ENCODE assay signal across 11 cellular contexts in genomic region chrX:2701600-2701999, GRCh38. TPM values are rescaled to one million over a fixed set of nuclear protein-coding genes. Genes with fewer than 3 reads are reported as not detected.
DNase-seq lines count a peak whose midpoint lies in the region; ATAC-seq and TF ChIP-seq lines count a peak whose summit lies in the region.
"Had no signal": no experiment of that assay in that cellular context is flagged by ENCODE, and none has a peak within 500 bp of the region (broad histone marks: within the 10 kb centered on the region; RNA-seq: fewer than 3 reads in every experiment).

No MANE protein-coding gene starts in this region.

- H3K27ac ChIP-seq in thyroid gland, result no peak overlapping the region

- intact Hi-C loops in activated T-helper 2 cell treated with anti-CD3 and anti-CD28 coated beads, Interferon-gamma antibody, Interleukin-2, Interleukin-4, amounts not matched to agents 10 μg/mL and 5 μg/mL and 100 μg/mL, durations not matched to agents 14 hours and 24 hours and 36 hours (cut with micrococcal nuclease), result no loop called here
- intact Hi-C loops in thyroid gland (cut with DNase I), result no loop called here

- no peak for TF ChIP-seq POLR2A in thyroid gland (IDR thresholded peaks at IDR 0.05)

- DNase-seq in activated T-helper 2 cell treated with anti-CD3 and anti-CD28 coated beads, Interferon-gamma antibody, Interleukin-2, Interleukin-4, amounts not matched to agents 10 μg/mL and 5 μg/mL and 100 μg/mL, durations not matched to agents 14 hours and 24 hours and 36 hours (ENCODE audit: low spot score), result no peak
- no peak for DNase-seq in osteocyte (ENCODE audit: extremely low spot score, unreplicated experiment)
- DNase-seq in NCI-H1436 treated with DMSO at 0.1 percent for 48 hours (lab: John Stamatoyannopoulos, UW), result no peak
- no peak for DNase-seq in islet precursor cell
- no peak for DNase-seq in thyroid gland

- WGBS in thyroid gland, 2 donors, result 85% methylated on average over 6 of the region's 6 CpGs

- H3K27me3 Mint-ChIP-seq in activated T-helper 2 cell treated with anti-CD3 and anti-CD28 coated beads, Interferon-gamma antibody, Interleukin-2, Interleukin-4, amounts not matched to agents 10 μg/mL and 5 μg/mL and 100 μg/mL, durations not matched to agents 14 hours and 24 hours and 36 hours (ENCODE audit: low read depth), result no peaks in the 10 kb centered on the region
- H3K27me3 Mint-ChIP-seq in osteocyte (ENCODE audit: unreplicated experiment), result no peaks in the 10 kb centered on the region
- H3K27me3 Mint-ChIP-seq: dendritic cell treated with granulocyte-macrophage colony-stimulating factor and Interleukin-4, amounts not matched to agents 40 ng/mL and 50 ng/mL, for 4 days had no signal

- H3K9me3 ChIP-seq in thyroid gland, result no peaks in the 10 kb centered on the region
- H3K9me3 ChIP-seq: prostate gland had no signal

- ATAC-seq in GM18511 (IDR thresholded peaks at IDR 0.05; ENCODE audit: unreplicated experiment), result peak; percentile 43
- ATAC-seq in HG03060 (IDR thresholded peaks at IDR 0.05; ENCODE audit: low read depth, unreplicated experiment), result peak; percentile 30
- ATAC-seq in HG02642 (IDR thresholded peaks at IDR 0.05; ENCODE audit: poor library complexity, unreplicated experiment), result no peak

- peaks cover 82% of the 10 kb centered on the region for H3K4me1 Mint-ChIP-seq in activated T-helper 2 cell treated with anti-CD3 and anti-CD28 coated beads, Interferon-gamma antibody, Interleukin-2, Interleukin-4, amounts not matched to agents 10 μg/mL and 5 μg/mL and 100 μg/mL, durations not matched to agents 14 hours and 24 hours and 36 hours (ENCODE audit: low read depth)
- H3K4me1 Mint-ChIP-seq in osteocyte (ENCODE audit: unreplicated experiment), result peaks cover 67% of the 10 kb centered on the region

- H3K36me3 Mint-ChIP-seq in activated T-helper 2 cell treated with anti-CD3 and anti-CD28 coated beads, Interferon-gamma antibody, Interleukin-2, Interleukin-4, amounts not matched to agents 10 μg/mL and 5 μg/mL and 100 μg/mL, durations not matched to agents 14 hours and 24 hours and 36 hours (ENCODE audit: low read depth), result peaks cover 86% of the 10 kb centered on the region
- H3K36me3 Mint-ChIP-seq in osteocyte (ENCODE audit: unreplicated experiment), result peaks cover 13% of the 10 kb centered on the region

- no peak for TF ChIP-seq CTCF in osteocyte (IDR thresholded peaks at IDR 0.05)
- TF ChIP-seq CTCF in thyroid gland (IDR thresholded peaks at IDR 0.05), result no peak

- H3K4me3 ChIP-seq in thyroid gland (replicated peaks in 1 of 3), result no peak overlapping the region
- H3K4me3 ChIP-seq: prostate gland had no signal

- H3K27me3 ChIP-seq in thyroid gland, result no peaks in the 10 kb centered on the region

- H3K4me1 ChIP-seq in thyroid gland, result peaks cover 0 to 37% of the 10 kb centered on the region in 2 donors

- H3K36me3 ChIP-seq in thyroid gland, result no peaks in the 10 kb centered on the region
- H3K36me3 ChIP-seq: prostate gland had no signal

- peak overlapping the region; percentile 69 for H3K27ac Mint-ChIP-seq in activated T-helper 2 cell treated with anti-CD3 and anti-CD28 coated beads, Interferon-gamma antibody, Interleukin-2, Interleukin-4, amounts not matched to agents 10 μg/mL and 5 μg/mL and 100 μg/mL, durations not matched to agents 14 hours and 24 hours and 36 hours
- H3K27ac Mint-ChIP-seq in osteocyte (ENCODE audit: unreplicated experiment), result peak overlapping the region; percentile 68
- H3K27ac Mint-ChIP-seq: dendritic cell treated with granulocyte-macrophage colony-stimulating factor and Interleukin-4, amounts not matched to agents 40 ng/mL and 50 ng/mL, for 4 days had no signal

- peaks cover 6% of the 10 kb centered on the region for H3K9me3 Mint-ChIP-seq in activated T-helper 2 cell treated with anti-CD3 and anti-CD28 coated beads, Interferon-gamma antibody, Interleukin-2, Interleukin-4, amounts not matched to agents 10 μg/mL and 5 μg/mL and 100 μg/mL, durations not matched to agents 14 hours and 24 hours and 36 hours
- H3K9me3 Mint-ChIP-seq in osteocyte (ENCODE audit: unreplicated experiment), result no peaks in the 10 kb centered on the region

- peak overlapping the region; percentile 61 for H3K4me3 Mint-ChIP-seq in activated T-helper 2 cell treated with anti-CD3 and anti-CD28 coated beads, Interferon-gamma antibody, Interleukin-2, Interleukin-4, amounts not matched to agents 10 μg/mL and 5 μg/mL and 100 μg/mL, durations not matched to agents 14 hours and 24 hours and 36 hours (ENCODE audit: low read depth)
- no peak overlapping the region for H3K4me3 Mint-ChIP-seq in osteocyte (ENCODE audit: unreplicated experiment)
- H3K4me3 Mint-ChIP-seq: dendritic cell treated with granulocyte-macrophage colony-stimulating factor and Interleukin-4, amounts not matched to agents 40 ng/mL and 50 ng/mL, for 4 days had no signal

RNA-seq across cellular contexts. Expression of gene CD99, which starts 10.5 kb away (rescaled TPM):
- 280 and 290 TPM in 2 replicates for total RNA-seq in activated T-helper 2 cell treated with anti-CD3 and anti-CD28 coated beads, Interferon-gamma antibody, Interleukin-2, Interleukin-4, amounts not matched to agents 10 μg/mL and 5 μg/mL and 100 μg/mL, durations not matched to agents 14 hours and 24 hours and 36 hours
- total RNA-seq in osteocyte, result 621 and 679 TPM in 2 replicates
- total RNA-seq in thyroid gland, result 100 to 1,000 TPM; 167 to 213 (median 179) TPM

RNA-seq across cellular contexts. Expression of gene XG, which starts 50.2 kb away (rescaled TPM):
- total RNA-seq in activated T-helper 2 cell treated with anti-CD3 and anti-CD28 coated beads, Interferon-gamma antibody, Interleukin-2, Interleukin-4, amounts not matched to agents 10 μg/mL and 5 μg/mL and 100 μg/mL, durations not matched to agents 14 hours and 24 hours and 36 hours, result not detected in 2 replicates
- total RNA-seq in osteocyte (0.76 TPM in 1 of 2 replicates, not detected in the other), thyroid gland (1 to 10 TPM in 2 of 4 donors, under 1 TPM in 2; 0.68 to 4.7 (median 2.4) TPM)
- total RNA-seq: RPMI7951 had no signal
